16 cellular contexts compared by ENCODE assay signal in the genomic region with DNA sequence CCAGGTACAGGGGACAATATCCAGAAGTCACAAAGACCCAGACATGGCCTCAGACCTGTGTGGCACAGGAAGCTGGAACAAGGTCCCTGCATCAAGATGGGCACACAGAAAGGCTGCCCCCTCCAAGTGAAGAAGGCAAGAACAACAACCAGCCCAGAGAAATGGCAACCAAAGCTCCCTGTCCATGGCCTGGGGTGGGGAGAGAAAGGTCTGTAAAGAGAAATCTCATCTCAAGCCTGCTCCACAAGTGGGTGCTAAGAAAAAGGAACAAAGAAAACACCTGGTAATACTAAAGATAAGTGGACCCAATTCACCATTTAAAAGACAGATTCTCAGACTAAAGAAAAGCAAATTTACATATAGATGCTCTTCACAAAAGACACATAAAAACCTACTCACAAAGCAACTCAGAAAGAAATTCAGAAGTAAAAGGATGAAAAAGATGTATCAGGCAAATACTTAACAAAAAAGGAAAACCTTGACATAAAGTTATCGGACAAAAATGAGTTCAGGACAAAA.
"Had no signal": no experiment of that assay in that cellular context is flagged by ENCODE, and none has a peak within 500 bp of the region (broad histone marks: within the 10 kb centered on the region; RNA-seq: fewer than 3 reads in every experiment).

No MANE protein-coding gene starts in this region.

- H3K27me3 Mint-ChIP-seq: activated CD8-positive, alpha-beta memory T cell treated with anti-CD3 and anti-CD28 coated beads, Interleukin-2, amount 10 ng/mL, durations not matched to agents 7 days and 5 days; activated naive CD4-positive, alpha-beta T cell treated with anti-CD3 and anti-CD28 coated beads, Interleukin-2, amount 50 U/mL, for 24 hours; natural killer cell treated with Interleukin-12 subunit alpha and Interleukin-12 subunit beta and Interleukin-15 and Interleukin-18, amount 100 ng/mL, for 72 hours had no signal

- H3K27ac Mint-ChIP-seq: activated CD8-positive, alpha-beta memory T cell treated with anti-CD3 and anti-CD28 coated beads, Interleukin-2, amount 10 ng/mL, durations not matched to agents 7 days and 5 days had no signal

- H3K9me3 ChIP-seq: adrenal gland, esophagus squamous epithelium, left ventricle myocardium inferior, transverse colon, vagina had no signal

- H3K36me3 Mint-ChIP-seq: activated CD8-positive, alpha-beta memory T cell treated with anti-CD3 and anti-CD28 coated beads, Interleukin-2, amount 10 ng/mL, durations not matched to agents 7 days and 5 days; natural killer cell treated with Interleukin-12 subunit alpha and Interleukin-12 subunit beta and Interleukin-15 and Interleukin-18, amount 100 ng/mL, for 72 hours had no signal

- H3K36me3 ChIP-seq: adrenal gland, esophagus squamous epithelium, left ventricle myocardium inferior, transverse colon, vagina had no signal

- H3K4me3 Mint-ChIP-seq: activated CD8-positive, alpha-beta memory T cell treated with anti-CD3 and anti-CD28 coated beads, Interleukin-2, amount 10 ng/mL, durations not matched to agents 7 days and 5 days; activated naive CD4-positive, alpha-beta T cell treated with anti-CD3 and anti-CD28 coated beads, Interleukin-2, amount 50 U/mL, for 24 hours; natural killer cell treated with Interleukin-12 subunit alpha and Interleukin-12 subunit beta and Interleukin-15 and Interleukin-18, amount 100 ng/mL, for 72 hours had no signal

- ATAC-seq: activated CD8-positive, alpha-beta memory T cell treated with anti-CD3 and anti-CD28 coated beads, Interleukin-2, amount 10 ng/mL, durations not matched to agents 7 days and 5 days; natural killer cell treated with Interleukin-12 subunit alpha and Interleukin-12 subunit beta and Interleukin-15 and Interleukin-18, amount 100 ng/mL, for 72 hours; stimulated activated naive CD8-positive, alpha-beta T cell treated with anti-CD3 and anti-CD28 coated beads, Interleukin-15, Interleukin-2, amounts not matched to agents 100 U/mL and 50 U/mL, for 24 hours had no signal

- H3K27me3 ChIP-seq: adrenal gland, esophagus squamous epithelium, transverse colon, vagina had no signal

- H3K4me1 Mint-ChIP-seq: activated CD8-positive, alpha-beta memory T cell treated with anti-CD3 and anti-CD28 coated beads, Interleukin-2, amount 10 ng/mL, durations not matched to agents 7 days and 5 days had no signal

- DNase-seq: activated CD4-positive, alpha-beta T cell treated with anti-CD3 and anti-CD28 coated beads, Interleukin-2, amount 50 U/mL, for 48 hours; activated CD8-positive, alpha-beta memory T cell treated with anti-CD3 and anti-CD28 coated beads, Interleukin-2, amount 10 ng/mL, durations not matched to agents 7 days and 5 days; activated T-cell treated with anti-CD3 and anti-CD28 coated beads, Interleukin-2, amount 50 U/mL, for 1 hour; adrenal gland; esophagus squamous epithelium; hippocampal formation; left ventricle myocardium inferior; mesenchymal stem cell; occipital lobe; stimulated activated CD4-positive, alpha-beta T cell treated with anti-CD3 and anti-CD28 coated beads, Interleukin-4, amount 100 ng/mL, for 24 hours; stimulated activated naive CD8-positive, alpha-beta T cell treated with anti-CD3 and anti-CD28 coated beads, Interleukin-15, Interleukin-2, amounts not matched to agents 100 U/mL and 50 U/mL, for 24 hours; transverse colon had no signal

- H3K9me3 Mint-ChIP-seq: activated naive CD4-positive, alpha-beta T cell treated with anti-CD3 and anti-CD28 coated beads, Interleukin-2, amount 50 U/mL, for 24 hours; natural killer cell treated with Interleukin-12 subunit alpha and Interleukin-12 subunit beta and Interleukin-15 and Interleukin-18, amount 100 ng/mL, for 72 hours had no signal

- H3K4me3 ChIP-seq: adrenal gland, esophagus squamous epithelium, left ventricle myocardium inferior, skin epidermis, transverse colon, vagina had no signal

- H3K27ac ChIP-seq: adrenal gland, esophagus squamous epithelium, left ventricle myocardium inferior, skin epidermis, transverse colon, vagina had no signal
